ENCODE assay signal across 11 cellular contexts in the genomic region with DNA sequence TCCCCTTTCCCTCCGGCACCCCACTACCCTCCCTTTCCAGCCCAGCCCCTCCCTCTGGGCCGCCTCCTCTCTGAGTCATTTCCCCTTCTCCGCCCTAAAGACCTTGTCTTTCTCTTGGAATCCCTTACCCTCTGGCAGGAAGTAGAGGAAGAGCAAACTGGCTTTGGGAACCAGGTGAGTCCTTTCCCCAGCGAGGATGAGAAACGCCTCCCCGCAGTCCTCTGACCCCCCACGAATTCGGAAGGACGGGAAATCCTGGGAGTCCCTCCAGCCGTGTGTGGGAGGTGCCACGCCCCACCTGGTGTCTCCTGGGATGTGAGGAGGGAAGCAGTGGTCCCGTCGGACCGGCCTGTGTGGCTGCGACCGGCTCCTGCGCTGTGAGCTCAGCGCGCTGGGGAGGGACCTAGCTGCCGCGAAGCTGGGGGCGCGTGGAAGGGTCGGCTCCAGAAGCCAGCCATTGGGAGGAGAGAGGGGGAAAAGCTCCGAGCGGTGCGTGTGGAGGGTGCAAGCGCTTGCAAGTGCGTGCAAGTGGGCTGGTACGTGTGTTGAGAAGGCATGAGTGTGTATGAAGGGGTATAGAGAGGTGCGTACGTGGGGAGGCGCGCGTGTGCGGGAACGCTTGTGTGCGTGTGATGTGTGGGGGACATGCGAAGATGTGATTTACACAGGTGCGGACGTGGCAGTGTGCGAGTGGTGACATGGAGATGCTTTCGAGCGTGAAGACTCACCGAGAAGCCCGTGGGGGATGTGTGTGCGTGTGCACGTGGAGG. TPM values are rescaled to one million over a fixed set of nuclear protein-coding genes. Genes with fewer than 3 reads are reported as not detected.
DNase-seq lines count a peak whose midpoint lies in the region; ATAC-seq, FAIRE-seq and TF ChIP-seq lines count a peak whose summit lies in the region.
"Had no signal": no experiment of that assay in that cellular context is flagged by ENCODE, and none has a peak within 500 bp of the region (broad histone marks: within the 10 kb centered on the region; RNA-seq: fewer than 3 reads in every experiment).

No MANE protein-coding gene starts in this region.

- peaks cover 9% of the 10 kb centered on the region for H3K27me3 Mint-ChIP-seq in chondrocyte (ENCODE audit: low read depth)

- H3K9me3 ChIP-seq in A549 (no peaks in the 10 kb centered on the region), ovary (no peaks in the 10 kb centered on the region), mucosa of descending colon (no peaks in the 10 kb centered on the region)

- intact Hi-C loops in lower leg skin (cut with DNase I; ENCODE audit: low total_unique reads): no loop called here
- intact Hi-C loops in ovary (cut with DNase I): no loop called here
- intact Hi-C loops in mucosa of descending colon (cut with DNase I, micrococcal nuclease): no loop called here

- CTCF ChIA-PET in A549 (lab: Yijun Ruan, JAX): interaction anchor here (1.4 kb wide), 1 partner anchor 42 kb away, joined by 3 read pairs; no protein-coding TSS in a partner anchor

- H3K27ac ChIP-seq in A549 (peak overlapping the region; percentile 9 to 73; a peak in 5 of 6 replicates), ovary (no peak overlapping the region)

- H3K4me3 ChIP-seq in A549 (peak overlapping the region; percentile 46), HFF-Myc (replicated peaks; ENCODE audit: low read depth, low read length) (peak overlapping the region; percentile 32), lower leg skin (ENCODE audit: low read depth, poor library complexity, severe bottlenecking) (no peak overlapping the region), ovary (no peak overlapping the region), mucosa of descending colon (no peak overlapping the region)

- peaks cover 3% of the 10 kb centered on the region for H3K9me3 Mint-ChIP-seq in chondrocyte (ENCODE audit: low read depth)

- H3K4me1 ChIP-seq in A549 (peaks cover 5% of the 10 kb centered on the region; the same call in 2 of the 3 replicates), ovary (ENCODE audit: insufficient read depth) (no peaks in the 10 kb centered on the region), mucosa of descending colon (ENCODE audit: low read depth) (no peaks in the 10 kb centered on the region)

- TF ChIP-seq EP300 in A549 (IDR thresholded peaks at IDR 0.05): no peak
- no peak for TF ChIP-seq EP300 in ovary (IDR thresholded peaks at IDR 0.05)

- H3K4me1 Mint-ChIP-seq in chondrocyte (ENCODE audit: low read depth): peaks cover 11% of the 10 kb centered on the region

- TF ChIP-seq CTCF in A549 (IDR thresholded peaks at IDR 0.05) (no peak), HFF-Myc (IDR thresholded peaks at IDR 0.05; ENCODE audit: low read depth, low read length, missing control alignments) (no peak), chondrocyte (IDR thresholded peaks at IDR 0.05) (no peak), lower leg skin (IDR thresholded peaks at IDR 0.05) (no peak), ovary (IDR thresholded peaks at IDR 0.05) (no peak), mucosa of descending colon (IDR thresholded peaks at IDR 0.05) (no peak)

- no peaks in the 10 kb centered on the region for H3K36me3 Mint-ChIP-seq in chondrocyte (ENCODE audit: low read depth)

- H3K27ac Mint-ChIP-seq in chondrocyte (ENCODE audit: unreplicated experiment): no peak overlapping the region

- H3K4me2 ChIP-seq in A549: peak overlapping the region; percentile 83

- no peak for TF ChIP-seq RAD21 in A549 (conservative IDR thresholded peaks at IDR 0.05 in 1 of 2, IDR thresholded peaks at IDR 0.05 in 1 of 2)

- peak; percentile 75 to 80 for ATAC-seq in A549
- ATAC-seq in mucosa of descending colon: no peak

- DNase-seq in A549 (ENCODE audit: low read depth in 1 of 2, low spot score in 1 of 2) (peak in 1 of 2 experiments; percentile 4), HFF-Myc (ENCODE audit: extremely low read depth, low read depth) (no peak), chondrocyte (ENCODE audit: low spot score) (no peak), lower leg skin (ENCODE audit: low spot score in 2 of 2) (peak; percentile 13 to 77), NCI-H1930 (lab: John Stamatoyannopoulos, UW) (no peak), ovary (no peak), epidermal melanocyte (ENCODE audit: insufficient read length, low spot score) (no peak), mucosa of descending colon (no peak)
- DNase-seq: SW 1271 had no signal

- H3K27me3 ChIP-seq in ovary: no peaks in the 10 kb centered on the region

- 43% methylated on average over 25 of the region's 48 CpGs for WGBS in A549 (ENCODE audit: missing lambda C conversion rate)
- WGBS in lower leg skin, 2 donors: 5 to 52% methylated on average over 48 of the region's 48 CpGs
- 34 to 51% (median 44%) methylated on average over 48 of the region's 48 CpGs for WGBS in ovary, 3 donors

- POLR2A ChIA-PET in A549 (lab: Yijun Ruan, JAX): interaction anchor here (0.5 kb wide), 1 partner anchor 110 kb away, joined by 3 read pairs; a partner anchor contains a TSS

- TF ChIP-seq POLR2A in A549 (IDR thresholded peaks at IDR 0.05; ENCODE audit: low read length) (no peak), lower leg skin (IDR thresholded peaks at IDR 0.05) (no peak), ovary (IDR thresholded peaks at IDR 0.05) (no peak)

- H3K4me3 Mint-ChIP-seq in chondrocyte (ENCODE audit: unreplicated experiment): peak overlapping the region; percentile 52

- no peaks in the 10 kb centered on the region for H3K36me3 ChIP-seq in ovary
- H3K36me3 ChIP-seq in mucosa of descending colon (ENCODE audit: low read depth): no peaks in the 10 kb centered on the region

- FAIRE-seq in A549 (lab: Jason Lieb, UNC): no peak
- FAIRE-seq: D721Med had no signal

TF ChIP-seq in A549, 52 proteins besides CTCF, POLR2A, EP300 and RAD21:
- TF ChIP-seq, protein P1, sequence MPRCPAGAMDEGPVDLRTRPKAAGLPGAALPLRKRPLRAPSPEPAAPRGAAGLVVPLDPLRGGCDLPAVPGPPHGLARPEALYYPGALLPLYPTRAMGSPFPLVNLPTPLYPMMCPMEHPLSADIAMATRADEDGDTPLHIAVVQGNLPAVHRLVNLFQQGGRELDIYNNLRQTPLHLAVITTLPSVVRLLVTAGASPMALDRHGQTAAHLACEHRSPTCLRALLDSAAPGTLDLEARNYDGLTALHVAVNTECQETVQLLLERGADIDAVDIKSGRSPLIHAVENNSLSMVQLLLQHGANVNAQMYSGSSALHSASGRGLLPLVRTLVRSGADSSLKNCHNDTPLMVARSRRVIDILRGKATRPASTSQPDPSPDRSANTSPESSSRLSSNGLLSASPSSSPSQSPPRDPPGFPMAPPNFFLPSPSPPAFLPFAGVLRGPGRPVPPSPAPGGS (IDR thresholded peaks at IDR 0.05): no peak
- TF ChIP-seq MAZ (IDR thresholded peaks at IDR 0.05; ENCODE audit: borderline replicate concordance, low read depth, low read length) (no peak), BHLHE40 (IDR thresholded peaks at IDR 0.05; ENCODE audit: low read depth, low read length) (no peak), PHF8 (IDR thresholded peaks at IDR 0.05; ENCODE audit: borderline replicate concordance, low read depth) (no peak), HOXB5 (CRISPR knock-in tag; IDR thresholded peaks at IDR 0.05) (no peak), SMC3 (IDR thresholded peaks at IDR 0.05) (no peak), MYC (IDR thresholded peaks at IDR 0.05; ENCODE audit: borderline replicate concordance, low read length) (no peak), HEYL (CRISPR knock-in tag; IDR thresholded peaks at IDR 0.05) (no peak), NFE2L2 (conservative IDR thresholded peaks at IDR 0.05; ENCODE audit: low read length) (no peak), ZNF302 (CRISPR knock-in tag; IDR thresholded peaks at IDR 0.05) (no peak), HOXA7 (CRISPR knock-in tag; IDR thresholded peaks at IDR 0.05) (no peak)
- TF ChIP-seq, protein P2, sequence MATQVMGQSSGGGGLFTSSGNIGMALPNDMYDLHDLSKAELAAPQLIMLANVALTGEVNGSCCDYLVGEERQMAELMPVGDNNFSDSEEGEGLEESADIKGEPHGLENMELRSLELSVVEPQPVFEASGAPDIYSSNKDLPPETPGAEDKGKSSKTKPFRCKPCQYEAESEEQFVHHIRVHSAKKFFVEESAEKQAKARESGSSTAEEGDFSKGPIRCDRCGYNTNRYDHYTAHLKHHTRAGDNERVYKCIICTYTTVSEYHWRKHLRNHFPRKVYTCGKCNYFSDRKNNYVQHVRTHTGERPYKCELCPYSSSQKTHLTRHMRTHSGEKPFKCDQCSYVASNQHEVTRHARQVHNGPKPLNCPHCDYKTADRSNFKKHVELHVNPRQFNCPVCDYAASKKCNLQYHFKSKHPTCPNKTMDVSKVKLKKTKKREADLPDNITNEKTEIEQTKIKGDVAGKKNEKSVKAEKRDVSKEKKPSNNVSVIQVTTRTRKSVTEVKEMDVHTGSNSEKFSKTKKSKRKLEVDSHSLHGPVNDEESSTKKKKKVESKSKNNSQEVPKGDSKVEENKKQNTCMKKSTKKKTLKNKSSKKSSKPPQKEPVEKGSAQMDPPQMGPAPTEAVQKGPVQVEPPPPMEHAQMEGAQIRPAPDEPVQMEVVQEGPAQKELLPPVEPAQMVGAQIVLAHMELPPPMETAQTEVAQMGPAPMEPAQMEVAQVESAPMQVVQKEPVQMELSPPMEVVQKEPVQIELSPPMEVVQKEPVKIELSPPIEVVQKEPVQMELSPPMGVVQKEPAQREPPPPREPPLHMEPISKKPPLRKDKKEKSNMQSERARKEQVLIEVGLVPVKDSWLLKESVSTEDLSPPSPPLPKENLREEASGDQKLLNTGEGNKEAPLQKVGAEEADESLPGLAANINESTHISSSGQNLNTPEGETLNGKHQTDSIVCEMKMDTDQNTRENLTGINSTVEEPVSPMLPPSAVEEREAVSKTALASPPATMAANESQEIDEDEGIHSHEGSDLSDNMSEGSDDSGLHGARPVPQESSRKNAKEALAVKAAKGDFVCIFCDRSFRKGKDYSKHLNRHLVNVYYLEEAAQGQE (IDR thresholded peaks at IDR 0.05): no peak

RNA-seq across cellular contexts. Expression of a gene that starts 46.3 kb away (rescaled TPM):
- not detected in 2 replicates for polyA plus RNA-seq in A549 (2011; rRNA removed)
- not detected in 2 replicates for polyA plus RNA-seq in A549 (2012; cell fraction: cytosol; rRNA removed)
- 0.07 TPM in 1 of 2 replicates, not detected in the other for polyA plus RNA-seq in A549 (2012; cell fraction: nucleus; rRNA removed)
- polyA plus RNA-seq in A549 (2017; fragmentation: RNase III; extraction: RNeasy Plus Mini Kit Qiagen cat#74134 plus additional on column Dnase treatment): not detected in 3 replicates
- polyA minus RNA-seq in A549 (2011; rRNA and poly(A)+ RNA removed): not detected in 2 replicates
- not detected in 3 replicates for total RNA-seq in chondrocyte
- not detected for total RNA-seq in lower leg skin
- total RNA-seq in ovary: not detected
- polyA plus RNA-seq in ovary: not detected
- total RNA-seq in mucosa of descending colon: not detected
- total RNA-seq: cardiac septum had no signal

Comparison
In these comparisons a context has a peak if more than half of its experiments do, and no peak if none do; other contexts are left out.
1. DNase-seq: peak in lower leg skin (2 of 2); none in HFF-Myc (single experiment), chondrocyte (single experiment), NCI-H1930 (0 of 2), ovary (0 of 5), epidermal melanocyte (single experiment) and mucosa of descending colon (0 of 3).
2. H3K27ac ChIP-seq: peak in A549 (2 of 2); none in ovary (0 of 2).
3. H3K4me3 ChIP-seq: peak in A549 (single experiment) and HFF-Myc (single experiment); none in lower leg skin (single experiment), ovary (single experiment) and mucosa of descending colon (single experiment).